In genomic region chr5:180830253-180831138, GRCh38 we compare ENCODE assay signal across 8 cellular contexts. TPM values are rescaled to one million over a fixed set of nuclear protein-coding genes. Genes with fewer than 3 reads are reported as not detected.
DNase-seq lines count a peak whose midpoint lies in the region; ATAC-seq, FAIRE-seq and TF ChIP-seq lines count a peak whose summit lies in the region.

No MANE protein-coding gene starts in this region.

- peak overlapping the region; percentile 97 for H3K4me3 Mint-ChIP-seq in Caco-2 (ENCODE audit: unreplicated experiment)

- no peak for TF ChIP-seq EP300 in GM12878 (IDR thresholded peaks at IDR 0.05; ENCODE audit: borderline replicate concordance in 1 of 2, control insufficient read depth in 1 of 2, low read depth in 2 of 2, low read length in 2 of 2)

- H2AFZ ChIP-seq in GM12878 (ENCODE audit: control insufficient read depth, low read depth, low read length) = peak overlapping the region; percentile 45

- SMC1A ChIA-PET in GM12878 (lab: Charles Lee; ENCODE audit: uncharacterized antibody, unreplicated experiment) = interaction anchor here (0.6 to 4.3 kb wide), 15 partner anchors 8 to 415 kb away, joined by 3 to 28 read pairs (median 5); partner anchors contain the start of genes MGAT1 and ZFP62

- H3K36me3 Mint-ChIP-seq in Caco-2 (ENCODE audit: insufficient read depth, unreplicated experiment) = peaks cover 29% of the 10 kb centered on the region

- H3K79me2 ChIP-seq in GM12878 (ENCODE audit: control insufficient read depth, insufficient read depth, low read length) = peaks cover 45% of the 10 kb centered on the region

- in situ Hi-C loops in GM12878 (cut with MboI) = no loop called here

- peak overlapping the region; percentile 65 for H3K4me2 ChIP-seq in GM12878 (ENCODE audit: control insufficient read depth, insufficient read depth)

- H3K9me3 ChIP-seq in Caco-2 (peaks cover 20% of the 10 kb centered on the region), GM12878 (replicated peaks; ENCODE audit: control insufficient read depth, insufficient read depth, low read length) (no peaks in the 10 kb centered on the region; the same call in 1 of the 3 replicates), iPS-18c (ENCODE audit: control insufficient read depth, insufficient read depth, low read length) (peaks cover 13% of the 10 kb centered on the region)

- H3K27me3 ChIP-seq in Caco-2 (replicated peaks; ENCODE audit: control insufficient read depth, insufficient read depth, low read length) (no peaks in the 10 kb centered on the region), GM12878 (replicated peaks in 1 of 2; ENCODE audit: control insufficient read depth in 2 of 2, insufficient read depth in 2 of 2, low read length in 1 of 2) (no peaks in the 10 kb centered on the region)

- RAD21 ChIA-PET in GM12878 (lab: Charles Lee; ENCODE audit: unreplicated experiment) = interaction anchor here (0.6 to 5.6 kb wide), 9 partner anchors 9 to 361 kb away, joined by 3 to 70 read pairs (median 7); partner anchors contain the start of genes MGAT1 and ZFP62

- peaks cover 14% of the 10 kb centered on the region for H3K4me1 ChIP-seq in Caco-2
- H3K4me1 ChIP-seq in GM12878 (ENCODE audit: control insufficient read depth, insufficient read depth, low read length) = peaks cover 12% of the 10 kb centered on the region; the same call in 1 of the 2 replicates

- TF ChIP-seq CTCF in Caco-2 (IDR thresholded peaks at IDR 0.05; ENCODE audit: insufficient read depth in 1 of 2, low read depth in 1 of 2, low read length in 1 of 2, severe bottlenecking in 1 of 2, unreplicated experiment in 1 of 2) = no peak
- no peak for TF ChIP-seq CTCF in GM20000 (IDR thresholded peaks at IDR 0.05; ENCODE audit: extremely low read depth, missing control alignments)
- no peak for TF ChIP-seq CTCF in GM12878 (IDR thresholded peaks at IDR 0.05 in 2 of 3, conservative IDR thresholded peaks at IDR 0.05 in 1 of 3; ENCODE audit: control insufficient read depth in 2 of 3, extremely low read depth in 1 of 3, insufficient read depth in 1 of 3, low read depth in 3 of 3, low read length in 3 of 3)

- H3K27ac ChIP-seq in GM12878 (ENCODE audit: control insufficient read depth, insufficient read depth) = peak overlapping the region; percentile 96

- POLR2A ChIA-PET in Caco-2 (lab: Charles Lee) (interaction anchor here (0.6 to 2.3 kb wide), 9 partner anchors 13 to 224 kb away, joined by 3 to 11 read pairs (median 5); partner anchors contain the start of genes MGAT1 and ZFP62), GM12878 (lab: Charles Lee) (interaction anchor here (0.8 to 5.6 kb wide), 10 partner anchors 9 to 343 kb away, joined by 3 to 41 read pairs (median 18); partner anchors contain the start of gene ZFP62)

- H3K27ac Mint-ChIP-seq in Caco-2 (ENCODE audit: unreplicated experiment) = peak overlapping the region; percentile 98

- FAIRE-seq in GM12878 (lab: Jason Lieb, UNC) = peak; percentile 85

- peaks cover 1% of the 10 kb centered on the region; the same call in 1 of the 2 replicates for H3K36me3 ChIP-seq in Caco-2 (ENCODE audit: control insufficient read depth, insufficient read depth, low read length)
- H3K36me3 ChIP-seq in GM12878 (ENCODE audit: control insufficient read depth in 2 of 2, insufficient read depth in 2 of 2, low read length in 1 of 2) = peaks cover 1 to 10% of the 10 kb centered on the region in 2 experiments; a peak in 2 of 4 replicates

- WGBS in GM12878 (ENCODE audit: insufficient coverage, insufficient replicate concordance, low lambda C conversion rate, missing lambda C conversion rate) = 4% methylated on average over 30 of the region's 35 CpGs

- peak; percentile 67 for TF ChIP-seq POLR2A in GM12878 (IDR thresholded peaks at IDR 0.05; ENCODE audit: low read depth, low read length)

- DNase-seq in Caco-2 = peak; percentile 62
- DNase-seq in GM20000 (ENCODE audit: low spot score) = peak; percentile 78
- DNase-seq in HUDEP-2 (lab: John Stamatoyannopoulos, UW; ENCODE audit: unreplicated experiment in 76 of 76) = peak in 63 of 76 experiments; percentile 11 to 72 (median 52)
- peak; percentile 59 for DNase-seq in T-helper 22 cell (ENCODE audit: low read depth)
- DNase-seq in GM12878 (ENCODE audit: low read depth, low spot score) = no peak
- DNase-seq in stimulated activated CD4-positive, alpha-beta T cell treated with anti-CD3 and anti-CD28 coated beads, Interleukin-12 subunit alpha, Interleukin-12 subunit beta, amount 100 ng/mL, for 4 hours = peak; percentile 58
- no peak for DNase-seq in RKO (ENCODE audit: low spot score)

- no peaks in the 10 kb centered on the region; the same call in 1 of the 2 replicates for H4K20me1 ChIP-seq in GM12878 (ENCODE audit: control insufficient read depth, insufficient read depth)

- TF ChIP-seq RAD21 in GM12878 (IDR thresholded peaks at IDR 0.05; ENCODE audit: insufficient read depth, low read depth, low read length) = no peak

- H3K27me3 Mint-ChIP-seq in Caco-2 (ENCODE audit: insufficient read depth, unreplicated experiment) = no peaks in the 10 kb centered on the region

- peak overlapping the region; percentile 76 for H3K4me3 ChIP-seq in Caco-2 (ENCODE audit: low read depth, low read length)
- H3K4me3 ChIP-seq in GM12878 = peak overlapping the region; percentile 89
- peak overlapping the region; percentile 63 for H3K4me3 ChIP-seq in iPS-18c (ENCODE audit: insufficient read depth, low read depth, low read length)

- peaks cover 17% of the 10 kb centered on the region for H3K4me1 Mint-ChIP-seq in Caco-2 (ENCODE audit: low read depth, unreplicated experiment)

- peaks cover 17% of the 10 kb centered on the region for H3K9me3 Mint-ChIP-seq in Caco-2 (ENCODE audit: unreplicated experiment)

- intact Hi-C loops in Caco-2 (cut with micrococcal nuclease; ENCODE audit: unreplicated experiment) = loop anchor here (1.0 to 2.0 kb wide), 2 partner anchors 20 to 30 kb away; no protein-coding TSS in a partner anchor
- intact Hi-C loops in GM12878 (cut with micrococcal nuclease; ENCODE audit: unreplicated experiment) = loop anchor here (2.0 kb wide), 1 partner anchor 20 kb away; no protein-coding TSS in a partner anchor

- H3K9ac ChIP-seq in GM12878 (ENCODE audit: control insufficient read depth, insufficient read depth, low read length) = peak overlapping the region; percentile 99

- CTCF ChIA-PET in Caco-2 (lab: Charles Lee) (interaction anchor here (0.8 to 1.6 kb wide), 4 partner anchors 30 to 354 kb away, joined by 3 to 5 read pairs (median 3); partner anchors contain the start of gene ZFP62), GM12878 (lab: Yijun Ruan, JAX) (interaction anchor here (0.7 to 4.2 kb wide), 16 partner anchors 9 to 339 kb away, joined by 3 to 16 read pairs (median 4); partner anchors contain the start of gene ZFP62)

- BruUV-seq in Caco-2 (replicated peaks; lab: Mats Ljungman, UMichigan) (TSS peak; percentile 60), GM12878 (replicated peaks; lab: Mats Ljungman, UMichigan) (no TSS peak)

- ATAC-seq in GM12878 = peak; percentile 78

TF ChIP-seq in GM12878, 131 proteins besides CTCF, POLR2A, EP300 and RAD21 (continues in another document):
- peak; percentile 23 to 47; a peak in 2 of 4 replicates for TF ChIP-seq BHLHE40 (IDR thresholded peaks at IDR 0.05; ENCODE audit: borderline replicate concordance in 1 of 2, low read depth in 2 of 2, low read length in 1 of 2)
- TF ChIP-seq POLR2AphosphoS5 (IDR thresholded peaks at IDR 0.05; ENCODE audit: low read length) = peak; percentile 77
- TF ChIP-seq NBN (IDR thresholded peaks at IDR 0.05) = 0 out of 2 replicates have a peak, but pooled peaks have one; percentile 35
- TF ChIP-seq EGR1 (IDR thresholded peaks at IDR 0.05; ENCODE audit: borderline replicate concordance in 1 of 2, low read depth in 2 of 2, low read length in 2 of 2) = peak in 1 of 2 experiments; percentile 67; a peak in 2 of 3 replicates
- TF ChIP-seq GATAD2B (conservative IDR thresholded peaks at IDR 0.05; ENCODE audit: low read depth) = 0 out of 2 replicates have a peak, but pooled peaks have one; percentile 75
- peak; percentile 52; the same call in 1 of the 2 replicates for TF ChIP-seq SMAD5 (IDR thresholded peaks at IDR 0.05; ENCODE audit: low read depth)
- TF ChIP-seq IKZF2 (IDR thresholded peaks at IDR 0.05) = no peak

RNA-seq across cellular contexts. Expression of gene MGAT1, which starts 27.9 kb away (rescaled TPM):
- 80.1 and 82.5 TPM in 2 replicates for total RNA-seq in Caco-2 (2022)
- total RNA-seq in GM12878 (2013; cell fraction: nucleolus; rRNA removed) = 148 and 157 TPM in 2 replicates
- total RNA-seq in GM12878 (2014; rRNA removed) = 44.6 and 50.7 TPM in 2 replicates
- total RNA-seq in GM12878 (2014; rRNA removed; fragmentation: Illumina TruSeq; extraction: Trizol) = 32.5 and 33.6 TPM in 2 replicates
- total RNA-seq in GM12878 (2021) = 76.4 and 82.3 TPM in 2 replicates
- 61.9 TPM for polyA plus RNA-seq in GM12878 (2011; ENCODE audit: low read depth)
- 74.1 and 88.4 TPM in 2 replicates for polyA plus RNA-seq in GM12878 (2011; rRNA removed)
- polyA plus RNA-seq in GM12878 (2011; cell fraction: cytosol; rRNA removed) = 118 and 136 TPM in 2 replicates
- 129 and 130 TPM in 2 replicates for polyA plus RNA-seq in GM12878 (2011; cell fraction: nucleus; rRNA removed)
- polyA plus RNA-seq in GM12878 (2012) = 109 and 110 TPM in 2 replicates
- polyA plus RNA-seq in GM12878 (2014; fragmentation: Illumina TruSeq; extraction: Trizol) = 32.3 and 38.1 TPM in 2 replicates
- 1 to 10 TPM; 3.1 to 7.7 TPM for polyA plus RNA-seq in GM12878 (2014; fragmentation: Nextera tagmentation; extraction: Ambion mirVana)
- 74.7 and 90.4 TPM in 2 replicates for polyA plus RNA-seq in GM12878 (2014; rRNA removed)
- polyA plus RNA-seq in GM12878 (2016; fragmentation: Nextera tagmentation; extraction: Ambion mirVana) = 10 to 100 TPM; 75.2 to 85.9 TPM
- polyA minus RNA-seq in GM12878 (2011; rRNA and poly(A)+ RNA removed) = 74.1 and 128 TPM in 2 replicates
- polyA minus RNA-seq in GM12878 (2011; cell fraction: cytosol; rRNA and poly(A)+ RNA removed) = 60.1 and 60.4 TPM in 2 replicates
- polyA minus RNA-seq in GM12878 (2011; cell fraction: nucleus; rRNA and poly(A)+ RNA removed) = 48.4 and 56.6 TPM in 2 replicates

RNA-seq across cellular contexts. Expression of gene ZFP62, which starts 30.6 kb away (rescaled TPM):
- total RNA-seq in Caco-2 (2022) = 34.4 and 35.9 TPM in 2 replicates
- 92.1 and 95.1 TPM in 2 replicates for total RNA-seq in GM12878 (2013; cell fraction: nucleolus; rRNA removed)
- 19.6 and 24.0 TPM in 2 replicates for total RNA-seq in GM12878 (2014; rRNA removed)
- 26.8 and 27.4 TPM in 2 replicates for total RNA-seq in GM12878 (2014; rRNA removed; fragmentation: Illumina TruSeq; extraction: Trizol)
- 20.3 and 24.8 TPM in 2 replicates for total RNA-seq in GM12878 (2021)
- 8.8 TPM for polyA plus RNA-seq in GM12878 (2011; ENCODE audit: low read depth)
- 39.7 and 69.5 TPM in 2 replicates for polyA plus RNA-seq in GM12878 (2011; rRNA removed)
- polyA plus RNA-seq in GM12878 (2011; cell fraction: cytosol; rRNA removed) = 10.8 and 11.9 TPM in 2 replicates
- 53.4 and 65.6 TPM in 2 replicates for polyA plus RNA-seq in GM12878 (2011; cell fraction: nucleus; rRNA removed)
- polyA plus RNA-seq in GM12878 (2012) = 16.1 and 21.7 TPM in 2 replicates
- 21.8 and 32.2 TPM in 2 replicates for polyA plus RNA-seq in GM12878 (2014; fragmentation: Illumina TruSeq; extraction: Trizol)
- 10 to 100 TPM in 1 of 2 experiments, 1 to 10 TPM in 1; 9.2 to 16.4 TPM for polyA plus RNA-seq in GM12878 (2014; fragmentation: Nextera tagmentation; extraction: Ambion mirVana)
- polyA plus RNA-seq in GM12878 (2014; rRNA removed) = 14.8 and 17.1 TPM in 2 replicates
- polyA plus RNA-seq in GM12878 (2016; fragmentation: Nextera tagmentation; extraction: Ambion mirVana) = 10 to 100 TPM; 24.6 to 26.0 TPM
- polyA minus RNA-seq in GM12878 (2011; rRNA and poly(A)+ RNA removed) = 20.1 and 25.2 TPM in 2 replicates
- polyA minus RNA-seq in GM12878 (2011; cell fraction: cytosol; rRNA and poly(A)+ RNA removed) = 8.0 and 10.0 TPM in 2 replicates
- polyA minus RNA-seq in GM12878 (2011; cell fraction: nucleus; rRNA and poly(A)+ RNA removed) = 17.4 and 22.6 TPM in 2 replicates

Comparison
In these comparisons a context has a peak if more than half of its experiments do, and no peak if none do; other contexts are left out.
1. DNase-seq: peak in Caco-2 (2 of 2), GM20000 (single experiment), HUDEP-2 (63 of 76), T-helper 22 cell (single experiment) and stimulated activated CD4-positive, alpha-beta T cell treated with anti-CD3 and anti-CD28 coated beads, Interleukin-12 subunit alpha, Interleukin-12 subunit beta, amount 100 ng/mL, for 4 hours (single experiment); none in GM12878 (single experiment) and RKO (single experiment).
2. Peak in every context shown above with its lines, with median percentiles within 50 percentile points of each other: H3K4me3 ChIP-seq.